In the genomic region with DNA sequence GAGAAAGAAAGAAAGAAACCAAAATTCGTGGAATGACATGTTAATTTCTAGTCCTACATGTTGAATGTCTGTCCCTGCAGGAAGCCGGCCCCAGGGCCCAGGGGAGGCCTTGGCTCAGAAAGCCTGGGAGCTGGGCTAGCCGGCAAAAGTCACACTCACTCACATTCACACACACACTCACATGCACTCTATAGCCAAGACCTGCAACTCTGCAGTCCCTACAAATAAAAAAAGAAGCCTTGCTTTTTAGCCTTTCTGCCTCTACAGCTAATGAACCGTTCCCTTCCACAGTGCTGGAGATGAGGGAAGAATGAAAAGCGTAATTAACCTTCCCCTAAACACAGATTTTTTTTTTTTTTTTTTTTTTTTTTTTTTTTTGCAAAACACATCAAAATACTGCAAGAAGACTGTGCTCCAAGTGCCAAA, we compare ENCODE assay signal across 14 cellular contexts. TPM values are rescaled to one million over a fixed set of nuclear protein-coding genes. Genes with fewer than 3 reads are reported as not detected.
DNase-seq lines count a peak whose midpoint lies in the region; ATAC-seq, FAIRE-seq and TF ChIP-seq lines count a peak whose summit lies in the region.
"Had no signal": no experiment of that assay in that cellular context is flagged by ENCODE, and none has a peak within 500 bp of the region (broad histone marks: within the 10 kb centered on the region; RNA-seq: fewer than 3 reads in every experiment).

No MANE protein-coding gene starts in this region.

- TF ChIP-seq CTCF in bronchial epithelial cell (IDR thresholded peaks at IDR 0.05; ENCODE audit: insufficient read depth, low read length, severe bottlenecking) (no peak), gastrocnemius medialis (IDR thresholded peaks at IDR 0.05 in 4 of 5, conservative IDR thresholded peaks at IDR 0.05 in 1 of 5) (no peak)

- peak; percentile 34 for DNase-seq in bronchial epithelial cell (ENCODE audit: low read depth)
- no peak for DNase-seq in gastrocnemius medialis
- DNase-seq in NCI-H1930 (lab: John Stamatoyannopoulos, UW), result no peak
- DNase-seq in HT-29 (ENCODE audit: low spot score), result no peak
- DNase-seq: activated effector memory CD4-positive, alpha-beta T cell treated with anti-CD3 and anti-CD28 coated beads, Interleukin-2, amount 50 U/mL, for 16 hours; effector CD4-positive, alpha-beta T cell; hippocampal formation; NCI-H1048; NCI-H524; stimulated activated CD4-positive, alpha-beta T cell treated with anti-CD3 and anti-CD28 coated beads, Interleukin-12 subunit alpha, Interleukin-12 subunit beta, amount 100 ng/mL, for 4 hours had no signal

- H3K4me1 ChIP-seq in HUES48 (ENCODE audit: control insufficient read depth, insufficient read depth, low read length) (peaks cover 58% of the 10 kb centered on the region), iPS-20b (ENCODE audit: insufficient read depth, low read length) (peaks cover 31% of the 10 kb centered on the region; the same call in 1 of the 2 replicates), gastrocnemius medialis (peaks cover 8 to 32% of the 10 kb centered on the region in 2 donors)

- no peak for TF ChIP-seq POLR2A in gastrocnemius medialis (IDR thresholded peaks at IDR 0.05)

- H3K27me3 ChIP-seq in HUES48 (ENCODE audit: control insufficient read depth, insufficient read depth, low read length) (peaks cover 71% of the 10 kb centered on the region), bronchial epithelial cell (ENCODE audit: control insufficient read depth, insufficient read depth, low read length) (no peaks in the 10 kb centered on the region), iPS-20b (ENCODE audit: insufficient read depth, low read length) (peaks cover 78% of the 10 kb centered on the region), gastrocnemius medialis (peaks cover 60 to 72% (median 69%) of the 10 kb centered on the region in 3 donors)

- H3K36me3 ChIP-seq in HUES48 (ENCODE audit: control insufficient read depth, insufficient read depth, low read length), result no peaks in the 10 kb centered on the region
- H3K36me3 ChIP-seq in bronchial epithelial cell (ENCODE audit: control insufficient read depth, insufficient read depth, low read length), result no peaks in the 10 kb centered on the region
- H3K36me3 ChIP-seq in iPS-20b (ENCODE audit: insufficient read depth, low read depth, low read length), result no peaks in the 10 kb centered on the region
- no peaks in the 10 kb centered on the region for H3K36me3 ChIP-seq in gastrocnemius medialis

- H3K27ac ChIP-seq in HUES48 (ENCODE audit: low read depth, low read length) (no peak overlapping the region), iPS-20b (ENCODE audit: low read length) (no peak overlapping the region), gastrocnemius medialis (peak overlapping the region in 3 of 4 donors; percentile 66 to 74 (median 73))

- in situ Hi-C loops in gastrocnemius medialis (cut with MboI; ENCODE audit: low sequenced_read_pairs in 4 of 4), result loop anchor here in 3 of 4 donors (25.0 kb wide), 2 partner anchors 497 to 522 kb away; no protein-coding TSS in a partner anchor

- no peak for FAIRE-seq in bronchial epithelial cell (lab: Jason Lieb, UNC)

- intact Hi-C loops in gastrocnemius medialis (cut with DNase I; ENCODE audit: low total_unique reads), result no loop called here

- H3K9ac ChIP-seq in HUES48 (ENCODE audit: low read depth, low read length) (no peak overlapping the region), iPS-20b (ENCODE audit: low read depth, low read length) (no peak overlapping the region)

- no peaks in the 10 kb centered on the region for H3K9me3 ChIP-seq in HUES48 (ENCODE audit: control insufficient read depth, insufficient read depth, low read length)
- H3K9me3 ChIP-seq in iPS-20b (ENCODE audit: insufficient read depth, low read depth, low read length), result no peaks in the 10 kb centered on the region
- H3K9me3 ChIP-seq in gastrocnemius medialis, result no peaks in the 10 kb centered on the region

- ATAC-seq in gastrocnemius medialis, result no peak
- ATAC-seq in GM21526 (IDR thresholded peaks at IDR 0.05; ENCODE audit: low FRiP score, unreplicated experiment), result no peak
- ATAC-seq: activated CD4-positive, CD25-positive, alpha-beta regulatory T cell treated with anti-CD3 and anti-CD28 coated beads, Interleukin-2, amount 50 U/mL, for 24 hours had no signal

- H3K4me3 ChIP-seq in HUES48 (ENCODE audit: low read depth, low read length), result peak overlapping the region; percentile 74
- peak overlapping the region; percentile 17 for H3K4me3 ChIP-seq in bronchial epithelial cell (ENCODE audit: low read depth, low read length)
- peak overlapping the region; percentile 76 for H3K4me3 ChIP-seq in iPS-20b (ENCODE audit: low read length)
- H3K4me3 ChIP-seq in gastrocnemius medialis, result peak overlapping the region in 3 of 4 donors; percentile 28 to 68 (median 65)

RNA-seq across cellular contexts. Expression of a gene that starts 4.4 kb away (rescaled TPM):
- 7.6 and 10.6 TPM in 2 replicates for total RNA-seq in bronchial epithelial cell
- total RNA-seq in gastrocnemius medialis, result 1 to 10 TPM; 4.4 to 6.7 (median 4.9) TPM
- 27.3 and 27.9 TPM in 2 replicates for total RNA-seq in HT-29 (2014; rRNA removed; shearing (Covaris generic))

Comparison
In these comparisons a context has a peak if more than half of its experiments do, and no peak if none do; other contexts are left out.
1. H3K27ac ChIP-seq: peak in gastrocnemius medialis (3 of 4); none in HUES48 (single experiment) and iPS-20b (single experiment).
2. H3K4me3 ChIP-seq: peak in every context shown above with its lines; median percentile 76 in iPS-20b; 74 in HUES48; 65 in gastrocnemius medialis; 17 in bronchial epithelial cell.